In the genomic region with DNA sequence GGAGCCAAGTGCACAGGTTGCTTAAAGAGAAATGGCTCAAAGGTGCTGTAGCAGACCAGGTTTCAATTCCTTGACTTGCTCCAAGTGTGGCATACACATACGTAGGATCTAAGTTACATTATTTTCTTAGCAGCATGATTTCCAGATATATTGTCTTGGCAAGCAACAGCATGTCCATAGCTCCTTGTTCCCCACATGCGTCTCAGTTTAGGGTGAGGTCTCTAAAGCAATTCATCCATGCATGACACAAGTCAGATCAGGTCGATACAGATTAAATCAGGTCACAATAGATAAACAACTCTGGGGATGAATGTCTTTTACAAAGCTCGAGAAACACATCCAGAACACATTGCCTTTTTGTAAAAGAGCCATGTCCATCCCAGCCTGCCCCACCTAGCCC, we compare ENCODE assay signal across 29 cellular contexts.
"Had no signal": no experiment of that assay in that cellular context is flagged by ENCODE, and none has a peak within 500 bp of the region (broad histone marks: within the 10 kb centered on the region; RNA-seq: fewer than 3 reads in every experiment).

No MANE protein-coding gene starts in this region.

- DNase-seq: activated CD4-positive, CD25-positive, alpha-beta regulatory T cell; activated CD8-positive, alpha-beta memory T cell treated with anti-CD3 and anti-CD28 coated beads, Interleukin-2, amount 10 ng/mL, durations not matched to agents 7 days and 5 days; activated CD8-positive, alpha-beta T cell treated with anti-CD3 and anti-CD28 coated beads, Interleukin-2, amount 10 ng/mL, durations not matched to agents 7 days and 5 days; activated T-cell treated with anti-CD3 and anti-CD28 coated beads, Interleukin-2, amount 50 U/mL, for 48 hours; anterior cingulate cortex; cerebellar nuclear complex; effector memory CD4-positive, alpha-beta T cell; hippocampal formation; kidney; midbrain; naive thymus-derived CD8-positive, alpha-beta T cell; occipital lobe; right cardiac atrium; stimulated activated CD4-positive, alpha-beta T cell treated with anti-CD3 and anti-CD28 coated beads, Interleukin-2, amount 100 ng/mL, for 24 hours; stimulated activated naive CD4-positive, alpha-beta T cell; T-helper 1 cell; upper lobe of right lung had no signal

- ATAC-seq: activated CD8-positive, alpha-beta memory T cell treated with anti-CD3 and anti-CD28 coated beads, Interleukin-2, amount 10 ng/mL, durations not matched to agents 7 days and 5 days; activated CD8-positive, alpha-beta T cell treated with anti-CD3 and anti-CD28 coated beads, Interleukin-2, amount 10 ng/mL, durations not matched to agents 7 days and 5 days; naive thymus-derived CD8-positive, alpha-beta T cell; right cardiac atrium; upper lobe of right lung had no signal

- H3K4me1 Mint-ChIP-seq: activated CD4-positive, alpha-beta T cell treated with anti-CD3 and anti-CD28 coated beads for 36 hours; activated CD8-positive, alpha-beta memory T cell treated with anti-CD3 and anti-CD28 coated beads, Interleukin-2, amount 10 ng/mL, durations not matched to agents 7 days and 5 days; memory B cell; naive thymus-derived CD8-positive, alpha-beta T cell; neural crest cell had no signal

- H3K9me3 Mint-ChIP-seq: activated naive CD4-positive, alpha-beta T cell treated with anti-CD3 and anti-CD28 coated beads, Interleukin-2, amount 50 U/mL, for 72 hours; activated T-helper 2 cell treated with anti-CD3 and anti-CD28 coated beads, Interferon-gamma antibody, Interleukin-2, Interleukin-4, amounts not matched to agents 10 μg/mL and 5 μg/mL and 100 μg/mL, durations not matched to agents 14 hours and 24 hours and 36 hours; memory B cell; naive thymus-derived CD8-positive, alpha-beta T cell; neural crest cell; T-helper 2 cell treated with Interferon-gamma antibody and Interleukin-4, amounts not matched to agents 5 μg/mL and 100 μg/mL, for 36 hours had no signal

- H3K4me3 ChIP-seq: cardiac muscle cell, coronary artery, dorsolateral prefrontal cortex, suprapubic skin, tibial artery, upper lobe of right lung had no signal

- H3K27me3 ChIP-seq: cardiac muscle cell, dorsolateral prefrontal cortex, suprapubic skin, tibial artery, upper lobe of right lung had no signal

- H3K9ac ChIP-seq: parathyroid adenoma had no signal

- H3K36me3 ChIP-seq: cardiac muscle cell, suprapubic skin, upper lobe of right lung had no signal

- H3K4me3 Mint-ChIP-seq: activated CD4-positive, alpha-beta T cell treated with anti-CD3 and anti-CD28 coated beads for 36 hours; activated CD8-positive, alpha-beta memory T cell treated with anti-CD3 and anti-CD28 coated beads, Interleukin-2, amount 10 ng/mL, durations not matched to agents 7 days and 5 days; activated CD8-positive, alpha-beta T cell treated with anti-CD3 and anti-CD28 coated beads, Interleukin-2, amount 10 ng/mL, durations not matched to agents 7 days and 5 days; memory B cell; naive thymus-derived CD8-positive, alpha-beta T cell; neural crest cell; T-helper 2 cell treated with Interferon-gamma antibody and Interleukin-4, amounts not matched to agents 5 μg/mL and 100 μg/mL, for 36 hours had no signal

- H3K4me1 ChIP-seq: parathyroid adenoma, tibial artery, upper lobe of right lung had no signal

- H3K27ac Mint-ChIP-seq: activated CD4-positive, alpha-beta T cell treated with anti-CD3 and anti-CD28 coated beads for 36 hours; activated CD8-positive, alpha-beta memory T cell treated with anti-CD3 and anti-CD28 coated beads, Interleukin-2, amount 10 ng/mL, durations not matched to agents 7 days and 5 days; activated CD8-positive, alpha-beta T cell treated with anti-CD3 and anti-CD28 coated beads, Interleukin-2, amount 10 ng/mL, durations not matched to agents 7 days and 5 days; activated naive CD4-positive, alpha-beta T cell treated with anti-CD3 and anti-CD28 coated beads, Interleukin-2, amount 50 U/mL, for 72 hours; activated T-helper 2 cell treated with anti-CD3 and anti-CD28 coated beads, Interferon-gamma antibody, Interleukin-2, Interleukin-4, amounts not matched to agents 10 μg/mL and 5 μg/mL and 100 μg/mL, durations not matched to agents 14 hours and 24 hours and 36 hours; memory B cell; naive thymus-derived CD8-positive, alpha-beta T cell; T-helper 2 cell treated with Interferon-gamma antibody and Interleukin-4, amounts not matched to agents 5 μg/mL and 100 μg/mL, for 36 hours had no signal

- FAIRE-seq: kidney had no signal

- H3K9me3 ChIP-seq: suprapubic skin, tibial artery, upper lobe of right lung had no signal

- H3K27ac ChIP-seq: cardiac muscle cell, coronary artery, parathyroid adenoma, suprapubic skin, tibial artery, upper lobe of right lung had no signal

- H3K36me3 Mint-ChIP-seq: activated CD8-positive, alpha-beta memory T cell treated with anti-CD3 and anti-CD28 coated beads, Interleukin-2, amount 10 ng/mL, durations not matched to agents 7 days and 5 days; activated naive CD4-positive, alpha-beta T cell treated with anti-CD3 and anti-CD28 coated beads, Interleukin-2, amount 50 U/mL, for 72 hours; memory B cell; naive thymus-derived CD8-positive, alpha-beta T cell had no signal

- H3K79me2 ChIP-seq: parathyroid adenoma had no signal

- H2AFZ ChIP-seq: parathyroid adenoma had no signal
